ENCODE assay signal across 8 cellular contexts in the genomic region with DNA sequence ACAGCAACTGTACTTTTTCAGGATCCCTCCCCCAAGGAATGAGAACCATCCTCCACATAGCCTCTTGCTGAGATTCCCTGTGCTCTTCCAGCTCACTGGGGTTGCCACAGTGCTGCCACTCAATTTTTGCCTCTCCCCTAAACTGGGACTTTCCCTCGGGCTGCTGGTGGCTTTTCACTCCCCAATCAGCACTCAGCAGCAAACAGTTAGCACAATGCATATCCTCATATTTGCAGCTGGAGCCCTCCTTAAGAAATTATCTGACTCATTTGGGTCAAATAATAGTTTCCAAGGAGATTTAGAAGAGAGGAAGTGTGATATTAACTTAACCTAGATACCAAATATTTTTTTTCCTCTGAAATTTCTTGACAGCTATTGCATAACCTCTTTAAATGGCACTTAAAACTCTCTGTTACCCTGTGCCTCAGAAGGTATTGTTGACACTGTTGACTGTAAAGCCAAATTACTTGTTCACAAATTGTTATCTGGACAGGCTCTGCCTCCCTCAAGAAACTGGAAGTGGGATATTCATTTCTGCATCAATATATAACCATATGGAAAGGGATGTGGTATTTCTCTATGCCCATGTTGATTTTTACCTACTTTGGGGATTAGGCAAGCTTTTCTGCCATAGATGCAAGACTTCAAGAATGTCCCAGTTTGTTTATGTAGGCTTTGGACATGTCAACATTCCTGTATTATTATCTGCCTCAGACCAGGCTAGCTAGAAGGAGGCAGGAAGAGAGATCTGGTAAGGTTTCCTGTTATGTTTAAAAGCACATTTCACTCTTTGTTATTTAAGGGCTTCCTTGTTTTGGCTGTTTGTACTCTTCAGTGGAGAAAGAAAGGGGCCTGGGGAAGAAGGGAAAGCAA. TPM values are rescaled to one million over a fixed set of nuclear protein-coding genes. Genes with fewer than 3 reads are reported as not detected.
DNase-seq lines count a peak whose midpoint lies in the region; ATAC-seq, FAIRE-seq and TF ChIP-seq lines count a peak whose summit lies in the region.

No MANE protein-coding gene starts in this region.

- CTCF ChIA-PET in T-cell (lab: Charles Lee) = interaction anchor here in 1 of 2 donors (1.6 kb wide), 1 partner anchor 57 kb away, joined by 3 read pairs; no protein-coding TSS in a partner anchor

- H3K9me3 Mint-ChIP-seq in T-cell = no peaks in the 10 kb centered on the region

- peak overlapping the region; percentile 95 to 96 for H3K27ac Mint-ChIP-seq in T-cell

- TF ChIP-seq CTCF in GM13976 (IDR thresholded peaks at IDR 0.05; ENCODE audit: borderline replicate concordance, control extremely low read depth, extremely low read depth, insufficient read depth, missing control alignments) = no peak

- POLR2A ChIA-PET in T-cell (lab: Charles Lee) = interaction anchor here (1.2 to 1.3 kb wide), 2 partner anchors 13 to 56 kb away, joined by 3 to 4 read pairs; no protein-coding TSS in a partner anchor

- peak overlapping the region; percentile 46 to 65 (median 55) for H3K4me3 Mint-ChIP-seq in T-cell

- FAIRE-seq in GM19239 (lab: Jason Lieb, UNC) = peak; percentile 82

- ATAC-seq in HG02938 (IDR thresholded peaks at IDR 0.05; ENCODE audit: unreplicated experiment) (peak; percentile 84), T-cell (replicated peaks in 1 of 4) (peak; percentile 70 to 94 (median 72)), esophagus mucosa (peak; percentile 52)

- DNase-seq in GM19239 (ENCODE audit: insufficient read length, low spot score) (no peak), T-cell (peak in 13 of 34 experiments; percentile 3 to 26 (median 15)), renal cortical epithelial cell (ENCODE audit: low read depth) (peak; percentile 77), GM13976 (ENCODE audit: low spot score) (no peak), NCI-H1105 (lab: John Stamatoyannopoulos, UW) (no peak), NCI-H187 (lab: John Stamatoyannopoulos, UW) (no peak)

- H3K4me1 Mint-ChIP-seq in T-cell = peaks cover 69 to 73% (median 71%) of the 10 kb centered on the region in 3 donors

- in situ Hi-C loops in GM13976 (cut with MboI; ENCODE audit: low sequenced_read_pairs, unreplicated experiment) = no loop called here

- peaks cover 12% of the 10 kb centered on the region for H3K36me3 Mint-ChIP-seq in T-cell

- no peaks in the 10 kb centered on the region for H3K27me3 Mint-ChIP-seq in T-cell

RNA-seq across cellular contexts. Expression of a gene that starts 58.0 kb away (rescaled TPM):
- total RNA-seq in T-cell = 10 to 100 TPM; 20.9 to 25.0 (median 22.8) TPM
- total RNA-seq in esophagus mucosa = 29.9 TPM
- 147 and 232 TPM in 2 replicates for total RNA-seq in renal cortical epithelial cell
